1 cellular context compared by ENCODE assay signal in genomic region chr2:43075906-43076585, GRCh38.
TF ChIP-seq lines count a peak whose summit lies in the region.

No MANE protein-coding gene starts in this region.

TF ChIP-seq in SK-N-SH treated with all-trans-retinoic acid at 6 μM for 48 hours, 23 proteins besides CTCF, POLR2A, EP300 and RAD21 (continued from another document):
- TF ChIP-seq TSHZ2 (CRISPR knock-in tag; IDR thresholded peaks at IDR 0.05) (0 out of 2 replicates have a peak, but pooled peaks have one; percentile 18), POU6F1 (CRISPR knock-in tag; IDR thresholded peaks at IDR 0.05; ENCODE audit: borderline replicate concordance, low read depth) (no peak), ESRRG (CRISPR knock-in tag; IDR thresholded peaks at IDR 0.05) (no peak)
TF ChIP-seq in SK-N-SH treated with all-trans-retinoic acid at 6 μM for 48 hours: peak in this region for 6.
